Comparison of ENCODE assay signal across 18 cellular contexts in genomic region chr16:12798846-12799245, GRCh38.
"Had no signal": no experiment of that assay in that cellular context is flagged by ENCODE, and none has a peak within 500 bp of the region (broad histone marks: within the 10 kb centered on the region; RNA-seq: fewer than 3 reads in every experiment).

No MANE protein-coding gene starts in this region.

- ATAC-seq: activated T-helper 17 cell treated with anti-CD3 and anti-CD28 coated beads, Interleukin-2, amount 50 U/mL, for 72 hours; gastroesophageal sphincter; heart left ventricle; mucosa of descending colon; pancreas had no signal

- H3K27ac Mint-ChIP-seq: activated CD4-positive, alpha-beta memory T cell treated with anti-CD3 and anti-CD28 coated beads, Interleukin-2, amount 10 ng/mL, durations not matched to agents 7 days and 5 days; activated naive CD8-positive, alpha-beta T cell treated with anti-CD3 and anti-CD28 coated beads, Interleukin-2, amount 10 ng/mL, durations not matched to agents 7 days and 5 days; activated T-helper 17 cell treated with anti-CD3 and anti-CD28 coated beads, Interleukin-2, amount 50 U/mL, for 72 hours; brain; naive B cell; stimulated activated naive CD8-positive, alpha-beta T cell treated with anti-CD3 and anti-CD28 coated beads, Interleukin-15, Interleukin-2, amounts not matched to agents 100 ng/mL and 50 ng/mL, for 24 hours had no signal

- H3K27me3 Mint-ChIP-seq: activated CD4-positive, alpha-beta memory T cell treated with anti-CD3 and anti-CD28 coated beads, Interleukin-2, amount 10 ng/mL, durations not matched to agents 7 days and 5 days; activated naive CD8-positive, alpha-beta T cell treated with anti-CD3 and anti-CD28 coated beads, Interleukin-2, amount 10 ng/mL, durations not matched to agents 7 days and 5 days; activated T-helper 17 cell treated with anti-CD3 and anti-CD28 coated beads, Interleukin-2, amount 50 U/mL, for 72 hours; stimulated activated naive CD8-positive, alpha-beta T cell treated with anti-CD3 and anti-CD28 coated beads, Interleukin-15, Interleukin-2, amounts not matched to agents 100 ng/mL and 50 ng/mL, for 24 hours had no signal

- DNase-seq: activated CD4-positive, alpha-beta memory T cell treated with anti-CD3 and anti-CD28 coated beads, Interleukin-2, amount 10 ng/mL, durations not matched to agents 7 days and 5 days; activated CD4-positive, alpha-beta T cell treated with anti-CD3 and anti-CD28 coated beads for 48 hours; activated CD4-positive, CD25-positive, alpha-beta regulatory T cell; activated naive CD4-positive, alpha-beta T cell treated with Interleukin-2 at 50 U/mL for 16 hours; activated naive CD8-positive, alpha-beta T cell treated with anti-CD3 and anti-CD28 coated beads, Interleukin-2, amount 10 ng/mL, durations not matched to agents 7 days and 5 days; activated T-cell treated with anti-CD3 and anti-CD28 coated beads, Interleukin-2, amount 50 U/mL, for 1 hour; central memory CD4-positive, alpha-beta T cell; effector CD4-positive, alpha-beta T cell; heart left ventricle; mesenchymal stem cell; mucosa of descending colon; naive B cell; pancreas; T1000 had no signal

- H3K36me3 Mint-ChIP-seq: brain, naive B cell had no signal

- H3K9me3 Mint-ChIP-seq: activated CD4-positive, alpha-beta memory T cell treated with anti-CD3 and anti-CD28 coated beads, Interleukin-2, amount 10 ng/mL, durations not matched to agents 7 days and 5 days; activated naive CD8-positive, alpha-beta T cell treated with anti-CD3 and anti-CD28 coated beads, Interleukin-2, amount 10 ng/mL, durations not matched to agents 7 days and 5 days; activated T-helper 17 cell treated with anti-CD3 and anti-CD28 coated beads, Interleukin-2, amount 50 U/mL, for 72 hours; stimulated activated naive CD8-positive, alpha-beta T cell treated with anti-CD3 and anti-CD28 coated beads, Interleukin-15, Interleukin-2, amounts not matched to agents 100 ng/mL and 50 ng/mL, for 24 hours had no signal

- H3K4me3 Mint-ChIP-seq: activated CD4-positive, alpha-beta memory T cell treated with anti-CD3 and anti-CD28 coated beads, Interleukin-2, amount 10 ng/mL, durations not matched to agents 7 days and 5 days; activated naive CD8-positive, alpha-beta T cell treated with anti-CD3 and anti-CD28 coated beads, Interleukin-2, amount 10 ng/mL, durations not matched to agents 7 days and 5 days; activated T-helper 17 cell treated with anti-CD3 and anti-CD28 coated beads, Interleukin-2, amount 50 U/mL, for 72 hours; stimulated activated naive CD8-positive, alpha-beta T cell treated with anti-CD3 and anti-CD28 coated beads, Interleukin-15, Interleukin-2, amounts not matched to agents 100 ng/mL and 50 ng/mL, for 24 hours had no signal
